Comparison of ENCODE assay signal across 22 cellular contexts in genomic region chr7:155460926-155461613, GRCh38. TPM values are rescaled to one million over a fixed set of nuclear protein-coding genes. Genes with fewer than 3 reads are reported as not detected.
DNase-seq lines count a peak whose midpoint lies in the region; ATAC-seq, FAIRE-seq and TF ChIP-seq lines count a peak whose summit lies in the region.
"Had no signal": no experiment of that assay in that cellular context is flagged by ENCODE, and none has a peak within 500 bp of the region (broad histone marks: within the 10 kb centered on the region; RNA-seq: fewer than 3 reads in every experiment).

No MANE protein-coding gene starts in this region.

- H3K36me3 ChIP-seq in SK-N-SH (replicated peaks in 1 of 2; ENCODE audit: control insufficient read depth in 1 of 2, insufficient read depth in 2 of 2, low read length in 1 of 2): no peaks in the 10 kb centered on the region
- H3K36me3 ChIP-seq in SK-N-MC (ENCODE audit: insufficient read depth, low read length): no peaks in the 10 kb centered on the region
- no peaks in the 10 kb centered on the region for H3K36me3 ChIP-seq in iPS-15b (ENCODE audit: control insufficient read depth, insufficient read depth, low read length)
- H3K36me3 ChIP-seq in Caco-2 (ENCODE audit: control insufficient read depth, insufficient read depth, low read length): no peaks in the 10 kb centered on the region
- H3K36me3 ChIP-seq: BE2C, SJCRH30 had no signal

- H3K4me3 ChIP-seq in SK-N-SH (ENCODE audit: low read depth in 2 of 2, low read length in 1 of 2) (no peak overlapping the region), SK-N-MC (peak overlapping the region; percentile 90; the same call in 1 of the 2 replicates), iPS-15b (ENCODE audit: low read depth, low read length) (peak overlapping the region; percentile 35), Caco-2 (ENCODE audit: low read depth, low read length) (no peak overlapping the region), right cardiac atrium (ENCODE audit: low read length) (no peak overlapping the region)
- H3K4me3 ChIP-seq: SJCRH30 had no signal

- no peak overlapping the region for H3K27ac Mint-ChIP-seq in Caco-2 (ENCODE audit: unreplicated experiment)
- H3K27ac Mint-ChIP-seq: CD4-positive, alpha-beta memory T cell had no signal

- no peak overlapping the region for H3K4me2 ChIP-seq in SK-N-SH

- no peak for TF ChIP-seq CTCF in SK-N-SH (IDR thresholded peaks at IDR 0.05)
- no peak for TF ChIP-seq CTCF in Caco-2 (IDR thresholded peaks at IDR 0.05; ENCODE audit: insufficient read depth in 1 of 2, low read depth in 1 of 2, low read length in 1 of 2, severe bottlenecking in 1 of 2, unreplicated experiment in 1 of 2)

- no peaks in the 10 kb centered on the region for H3K79me2 ChIP-seq in SK-N-SH (ENCODE audit: insufficient read depth)

- POLR2A ChIA-PET in SK-N-SH (lab: Yijun Ruan, JAX): no interaction called here
- POLR2A ChIA-PET in Caco-2 (lab: Charles Lee): no interaction called here

- no peak for FAIRE-seq in frontal cortex (lab: Jason Lieb, UNC)
- FAIRE-seq: GM18507 had no signal

- CTCF ChIA-PET in SK-N-SH (lab: Yijun Ruan, JAX) (interaction anchor here (0.6 to 1.1 kb wide), 2 partner anchors 8 to 548 kb away, joined by 3 read pairs; no protein-coding TSS in a partner anchor), Caco-2 (lab: Charles Lee) (no interaction called here)

- no peaks in the 10 kb centered on the region for H3K9me3 Mint-ChIP-seq in Caco-2 (ENCODE audit: unreplicated experiment)
- H3K9me3 Mint-ChIP-seq: CD4-positive, alpha-beta memory T cell had no signal

- H3K4me3 Mint-ChIP-seq in Caco-2 (ENCODE audit: unreplicated experiment): no peak overlapping the region

- H3K27me3 ChIP-seq in SK-N-SH (ENCODE audit: insufficient read depth) (peaks cover 96% of the 10 kb centered on the region), iPS-15b (ENCODE audit: control insufficient read depth, insufficient read depth, low read length) (peaks cover 91% of the 10 kb centered on the region), Caco-2 (replicated peaks; ENCODE audit: control insufficient read depth, insufficient read depth, low read length) (no peaks in the 10 kb centered on the region), right cardiac atrium (ENCODE audit: control insufficient read depth, insufficient read depth) (no peaks in the 10 kb centered on the region)
- H3K27me3 ChIP-seq: SJCRH30 had no signal

- TF ChIP-seq RAD21 in SK-N-SH (IDR thresholded peaks at IDR 0.05; ENCODE audit: low read length): no peak

- H4K20me1 ChIP-seq in SK-N-SH (ENCODE audit: insufficient read depth): peaks cover 9% of the 10 kb centered on the region

- peaks cover 9% of the 10 kb centered on the region for H3F3A ChIP-seq in SK-N-SH (replicated peaks; ENCODE audit: insufficient read depth)

- WGBS in SK-N-SH (ENCODE audit: low lambda C conversion rate): 9% methylated on average over 6 of the region's 8 CpGs
- WGBS in right cardiac atrium: 14% methylated on average over 8 of the region's 8 CpGs

- H3K9me3 ChIP-seq in SK-N-SH: no peaks in the 10 kb centered on the region
- H3K9me3 ChIP-seq in SK-N-MC (ENCODE audit: low read depth, low read length): no peaks in the 10 kb centered on the region
- no peaks in the 10 kb centered on the region for H3K9me3 ChIP-seq in iPS-15b (ENCODE audit: control insufficient read depth, insufficient read depth, low read length)
- no peaks in the 10 kb centered on the region for H3K9me3 ChIP-seq in Caco-2
- H3K9me3 ChIP-seq in right cardiac atrium (ENCODE audit: control insufficient read depth, low read length): no peaks in the 10 kb centered on the region
- H3K9me3 ChIP-seq: BE2C, SJCRH30 had no signal

- peaks cover 13% of the 10 kb centered on the region for H3K36me3 Mint-ChIP-seq in Caco-2 (ENCODE audit: insufficient read depth, unreplicated experiment)
- H3K36me3 Mint-ChIP-seq: CD4-positive, alpha-beta memory T cell had no signal

- peaks cover 5% of the 10 kb centered on the region for H3K4me1 Mint-ChIP-seq in Caco-2 (ENCODE audit: low read depth, unreplicated experiment)

- no peak for TF ChIP-seq EP300 in SK-N-SH (IDR thresholded peaks at IDR 0.05; ENCODE audit: borderline replicate concordance in 1 of 2, low read depth in 1 of 2, low read length in 1 of 2)

- no peak overlapping the region for H2AFZ ChIP-seq in SK-N-SH (ENCODE audit: low read depth)

- H3K27me3 Mint-ChIP-seq in Caco-2 (ENCODE audit: insufficient read depth, unreplicated experiment): peaks cover 12% of the 10 kb centered on the region

- H3K27ac ChIP-seq in SK-N-SH (ENCODE audit: low read depth in 2 of 2, low read length in 1 of 2) (no peak overlapping the region), SK-N-MC (no peak overlapping the region; the same call in 1 of the 2 replicates), right cardiac atrium (ENCODE audit: low read length) (no peak overlapping the region)
- H3K27ac ChIP-seq: 22Rv1, RWPE1, SJCRH30 had no signal

- no peaks in the 10 kb centered on the region for H3K9me2 ChIP-seq in SK-N-SH

- intact Hi-C loops in posterior vena cava (cut with DNase I): no loop called here
- intact Hi-C loops in Caco-2 (cut with micrococcal nuclease; ENCODE audit: unreplicated experiment): no loop called here
- intact Hi-C loops in right cardiac atrium (cut with DNase I): no loop called here

- DNase-seq in SK-N-SH (peak; percentile 37), SK-N-MC (ENCODE audit: low read depth, low spot score) (no peak), posterior vena cava (ENCODE audit: low spot score) (peak; percentile 41), Caco-2 (no peak), frontal cortex (ENCODE audit: low spot score in 2 of 2) (no peak), right cardiac atrium (no peak)
- DNase-seq: BE2C; CD4-positive, alpha-beta memory T cell; DMS79; NCI-H1105 treated with DMSO at 0.1 percent for 48 hours; NCI-H1694 treated with DMSO at 0.1 percent for 48 hours; NCI-H2107; NCI-H345; NK-92 treated with Interleukin-12 subunit alpha and Interleukin-12 subunit beta, amount 100 ng/mL, for 24 hours; OCI-M1; SJCRH30 had no signal

- peaks cover 8% of the 10 kb centered on the region in 2 experiments; a peak in 3 of 4 replicates for H3K4me1 ChIP-seq in SK-N-SH (ENCODE audit: control insufficient read depth in 1 of 2, insufficient read depth in 2 of 2, low read depth in 1 of 2, low read length in 1 of 2)
- H3K4me1 ChIP-seq in iPS-15b (ENCODE audit: control insufficient read depth, insufficient read depth, low read length): no peaks in the 10 kb centered on the region
- H3K4me1 ChIP-seq in Caco-2: peaks cover 4% of the 10 kb centered on the region
- no peaks in the 10 kb centered on the region for H3K4me1 ChIP-seq in right cardiac atrium (ENCODE audit: control insufficient read depth, insufficient read depth, low read length)
- H3K4me1 ChIP-seq: BE2C had no signal

- H3K9ac ChIP-seq in SK-N-SH (no peak overlapping the region), SK-N-MC (ENCODE audit: insufficient read length) (no peak overlapping the region), iPS-15b (ENCODE audit: low read depth, low read length) (no peak overlapping the region)

- ATAC-seq in SK-N-SH treated with all-trans-retinoic acid at 6 μM for 48 hours: no peak
- ATAC-seq in right cardiac atrium: no peak

- BruUV-seq in Caco-2 (replicated peaks; lab: Mats Ljungman, UMichigan): no TSS peak

TF ChIP-seq in SK-N-SH, 30 proteins besides CTCF, POLR2A, EP300 and RAD21 (continues in another document):
- TF ChIP-seq MAX (IDR thresholded peaks at IDR 0.05; ENCODE audit: low read depth) (no peak), FOSL2 (IDR thresholded peaks at IDR 0.05; ENCODE audit: borderline replicate concordance, low read depth) (no peak), FOXM1 (IDR thresholded peaks at IDR 0.05; ENCODE audit: low read depth) (no peak), RFX5 (IDR thresholded peaks at IDR 0.05; ENCODE audit: low read length) (no peak), JUND (IDR thresholded peaks at IDR 0.05) (no peak), TEAD4 (IDR thresholded peaks at IDR 0.05; ENCODE audit: borderline replicate concordance, insufficient read depth) (no peak)

TF ChIP-seq in SK-N-SH treated with all-trans-retinoic acid at 6 μM for 48 hours, 23 proteins besides CTCF, POLR2A, EP300 and RAD21 (continues in another document):
- TF ChIP-seq CSRNP3 (CRISPR knock-in tag; IDR thresholded peaks at IDR 0.05): no peak
- TF ChIP-seq ZFP30 (CRISPR knock-in tag; IDR thresholded peaks at IDR 0.05): no peak
- no peak for TF ChIP-seq TOX (CRISPR knock-in tag; IDR thresholded peaks at IDR 0.05; ENCODE audit: borderline replicate concordance)
- TF ChIP-seq RARB (CRISPR knock-in tag; IDR thresholded peaks at IDR 0.05): no peak
- TF ChIP-seq ZNF70 (CRISPR knock-in tag; IDR thresholded peaks at IDR 0.05): no peak
- no peak for TF ChIP-seq OSR1 (CRISPR knock-in tag; IDR thresholded peaks at IDR 0.05)
- no peak for TF ChIP-seq PPARA (CRISPR knock-in tag; IDR thresholded peaks at IDR 0.05; ENCODE audit: borderline replicate concordance)

RNA-seq across cellular contexts. Expression of gene EN2, which starts 3.1 kb away (rescaled TPM):
- 0.02 TPM in 1 of 2 replicates, not detected in the other for polyA plus RNA-seq in SK-N-SH (2012; rRNA removed)
- 0.01 TPM in 1 of 2 replicates, not detected in the other for polyA plus RNA-seq in SK-N-SH (2012; cell fraction: cytosol; rRNA removed)
- 0.01 TPM in 1 of 2 replicates, not detected in the other for polyA plus RNA-seq in SK-N-SH (2012; cell fraction: nucleus; rRNA removed)
- total RNA-seq in posterior vena cava: under 1 TPM; 0.14 to 0.19 TPM
- 1.1 and 1.5 TPM in 2 replicates for total RNA-seq in Caco-2 (2022)
- total RNA-seq in frontal cortex: not detected
- total RNA-seq in right cardiac atrium: under 1 TPM in 2 of 4 donors, not detected in 2; 0.11 to 0.35 TPM
- polyA plus RNA-seq in right cardiac atrium: 0.16 TPM
- total RNA-seq: CD4-positive, alpha-beta memory T cell; HT1080 had no signal
- polyA plus RNA-seq: CD4-positive, alpha-beta memory T cell had no signal

Comparison
In these comparisons a context has a peak if more than half of its experiments do, and no peak if none do; other contexts are left out.
1. DNase-seq: peak in SK-N-SH (single experiment) and posterior vena cava (single experiment); none in SK-N-MC (single experiment), Caco-2 (0 of 2), frontal cortex (0 of 2) and right cardiac atrium (0 of 3).
2. H3K4me3 ChIP-seq: peak in SK-N-MC (single experiment) and iPS-15b (single experiment); none in SK-N-SH (0 of 2), Caco-2 (single experiment) and right cardiac atrium (single experiment).